Comparison of ENCODE assay signal across 8 cellular contexts in the genomic region with DNA sequence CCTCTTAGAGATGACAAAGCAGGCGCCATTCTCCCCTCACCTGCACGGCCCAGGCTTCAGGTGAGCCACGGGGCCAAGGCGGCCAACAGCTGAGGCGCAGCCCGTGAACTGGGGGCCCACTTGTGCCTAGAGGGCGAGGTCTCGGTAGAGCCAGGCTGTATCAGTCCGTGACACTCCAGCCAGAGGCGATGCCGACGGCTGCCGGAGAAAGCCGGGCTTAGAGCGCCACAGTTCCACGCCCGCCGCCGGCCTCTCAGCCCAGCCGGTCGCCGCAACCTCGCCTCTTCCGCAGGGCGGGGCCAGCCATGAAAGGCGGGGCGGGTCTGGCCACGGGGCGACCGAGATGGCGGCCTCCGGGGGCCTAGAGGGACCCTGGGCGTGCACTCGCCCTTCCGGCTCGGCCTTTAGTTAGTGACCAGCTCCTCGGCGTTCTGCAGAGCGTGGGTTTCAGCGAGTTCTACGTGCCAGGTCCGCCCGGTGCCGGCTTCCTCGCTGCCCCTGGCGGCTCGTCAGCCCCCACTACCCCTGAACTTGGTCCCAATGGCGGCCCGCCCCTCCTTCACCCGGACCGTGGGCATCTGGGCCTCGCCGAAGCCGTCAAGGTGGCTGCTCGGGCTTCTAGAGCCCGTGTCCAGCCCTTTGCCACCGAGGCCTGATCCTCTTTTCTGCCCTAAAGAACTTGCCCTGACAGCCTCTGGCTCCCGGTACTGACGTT. TPM values are rescaled to one million over a fixed set of nuclear protein-coding genes. Genes with fewer than 3 reads are reported as not detected.
A peak's percentile ranks its signal among the peaks of the same experiment; 100 is the strongest.
DNase-seq lines count a peak whose midpoint lies in the region; ATAC-seq and TF ChIP-seq lines count a peak whose summit lies in the region.

Gene ZNF621 (plus strand): TSS at position 390 of the 715 bp plus-strand sequence. CDS start 881 bp downstream, outside the sequence.

- intact Hi-C loops in adrenal gland (cut with DNase I) (no loop called here), left cardiac atrium (cut with DNase I) (loop anchor here in 1 of 2 donors (5.0 kb wide), 1 partner anchor 67 kb away; the partner anchor contains the start of gene RPL14), prostate gland (cut with DNase I) (loop anchor here (5.0 kb wide), 1 partner anchor 72 kb away; no protein-coding TSS in a partner anchor)

- H3K27ac ChIP-seq in adrenal gland (peak within 1 kb of the TSS; percentile 31 to 91 (median 83)), prostate gland (peak within 1 kb of the TSS; percentile 81 to 88)

- WGBS in adrenal gland, 4 donors, result 0 to 1% (median 1%) methylated on average over 13 to 59 of the region's 59 CpGs
- under 1% methylated on average over 54 of the region's 59 CpGs for WGBS in prostate gland

- peaks cover 5 to 12% of the 10 kb centered on the region in 2 donors for H3K4me1 ChIP-seq in adrenal gland (replicated peaks in 1 of 2)
- H3K4me1 ChIP-seq in prostate gland (replicated peaks), result no peaks in the 10 kb centered on the region

- TF ChIP-seq POLR2A in NB4 (IDR thresholded peaks at IDR 0.05; ENCODE audit: extremely low read depth, insufficient read length), result peak; percentile 87
- TF ChIP-seq POLR2A in adrenal gland (IDR thresholded peaks at IDR 0.05), result peak; percentile 73 to 81
- peak; percentile 64 for TF ChIP-seq POLR2A in prostate gland (IDR thresholded peaks at IDR 0.05)

- H3K9me3 ChIP-seq in adrenal gland (replicated peaks in 1 of 3) (no peaks in the 10 kb centered on the region), prostate gland (no peaks in the 10 kb centered on the region)

- H3K27me3 ChIP-seq in adrenal gland (no peaks in the 10 kb centered on the region), prostate gland (replicated peaks; ENCODE audit: insufficient read depth) (no peaks in the 10 kb centered on the region)

- peak within 1 kb of the TSS; percentile 88 for H3K4me3 ChIP-seq in GM12865 (ENCODE audit: low read depth, low read length)
- H3K4me3 ChIP-seq in NB4 (ENCODE audit: low read depth, low read length), result peak within 1 kb of the TSS; percentile 90
- peak within 1 kb of the TSS; percentile 82 to 100 (median 90) for H3K4me3 ChIP-seq in adrenal gland
- peak within 1 kb of the TSS; percentile 63 to 82 for H3K4me3 ChIP-seq in prostate gland

- TF ChIP-seq CTCF in GM12865 (IDR thresholded peaks at IDR 0.05; ENCODE audit: insufficient read depth, low read depth, low read length, missing control alignments) (peak; percentile 1), NB4 (IDR thresholded peaks at IDR 0.05; ENCODE audit: low read depth, low read length) (no peak), adrenal gland (IDR thresholded peaks at IDR 0.05) (no peak), prostate gland (IDR thresholded peaks at IDR 0.05) (no peak)

- ATAC-seq in HG02571 (IDR thresholded peaks at IDR 0.05; ENCODE audit: unreplicated experiment) (peak; percentile 99), left cardiac atrium (peak; percentile 100)

- H3K36me3 ChIP-seq in adrenal gland (replicated peaks in 1 of 2) (peaks cover 0 to 14% of the 10 kb centered on the region in 2 donors), prostate gland (no peaks in the 10 kb centered on the region)

- DNase-seq in GM12865 (ENCODE audit: low read depth), result peak; percentile 93
- peak; percentile 89 for DNase-seq in NB4 (ENCODE audit: low read depth)
- peak; percentile 59 to 85 (median 69) for DNase-seq in T-helper 1 cell
- peak; percentile 86 to 93 (median 89) for DNase-seq in adrenal gland
- DNase-seq in left cardiac atrium, result peak; percentile 93
- peak; percentile 86 for DNase-seq in prostate gland (ENCODE audit: low spot score)
- DNase-seq in ureter (ENCODE audit: low spot score), result peak; percentile 92

RNA-seq across cellular contexts. Expression of gene ZNF621, which starts in this region (rescaled TPM):
- total RNA-seq in adrenal gland (10 to 100 TPM in 6 of 8 donors, 1 to 10 TPM in 2; 9.1 to 22.1 (median 17.5) TPM), left cardiac atrium (10 to 100 TPM; 10.7 to 12.4 TPM), prostate gland (10 to 100 TPM; 15.8 to 23.6 TPM), ureter (28.0 TPM)
- polyA plus RNA-seq in adrenal gland, result 10 to 100 TPM; 15.8 to 30.1 (median 16.7) TPM

Comparison
In these comparisons a context has a peak if more than half of its experiments do, and no peak if none do; other contexts are left out.
1. Peak in every context shown above with its lines: DNase-seq, ATAC-seq, H3K4me3 ChIP-seq and H3K27ac ChIP-seq.